In genomic region chr19:3505598-3506383, GRCh38 we compare ENCODE assay signal across 8 cellular contexts. TPM values are rescaled to one million over a fixed set of nuclear protein-coding genes. Genes with fewer than 3 reads are reported as not detected.
DNase-seq lines count a peak whose midpoint lies in the region; ATAC-seq and TF ChIP-seq lines count a peak whose summit lies in the region.

TSS of gene FZR1 (plus strand) at chr19:3506311. CDS start at chr19:3522990, 16,679 bp downstream.

- H3K27me3 ChIP-seq in right cardiac atrium (ENCODE audit: control insufficient read depth, insufficient read depth): no peaks in the 10 kb centered on the region
- H3K27me3 ChIP-seq in vagina: no peaks in the 10 kb centered on the region

- peak in 1 of 2 donors; percentile 82 for TF ChIP-seq POLR2A in vagina (IDR thresholded peaks at IDR 0.05)

- H3K27ac ChIP-seq in right cardiac atrium (ENCODE audit: low read length) (peak within 1 kb of the TSS; percentile 57), vagina (peak within 1 kb of the TSS; percentile 96)

- intact Hi-C loops in right cardiac atrium (cut with DNase I): no loop called here
- intact Hi-C loops in vagina (cut with DNase I): no loop called here

- ATAC-seq in GM18498 (IDR thresholded peaks at IDR 0.05; ENCODE audit: unreplicated experiment): peak; percentile 89
- ATAC-seq in HG02938 (IDR thresholded peaks at IDR 0.05; ENCODE audit: unreplicated experiment): peak; percentile 79
- peak; percentile 94 to 96 for ATAC-seq in right cardiac atrium

- no peak for TF ChIP-seq CTCF in vagina (IDR thresholded peaks at IDR 0.05)

- no peaks in the 10 kb centered on the region for H3K4me1 ChIP-seq in right cardiac atrium (ENCODE audit: control insufficient read depth, insufficient read depth, low read length)
- peaks cover 48% of the 10 kb centered on the region for H3K4me1 ChIP-seq in vagina

- H3K9me3 ChIP-seq in right cardiac atrium (ENCODE audit: control insufficient read depth, low read length) (no peaks in the 10 kb centered on the region), vagina (no peaks in the 10 kb centered on the region)

- 1% methylated on average over 79 of the region's 79 CpGs for WGBS in right cardiac atrium

- DNase-seq in NCI-H187 (lab: John Stamatoyannopoulos, UW): peak; percentile 97 to 99
- peak; percentile 99 to 100 (median 99) for DNase-seq in T-helper 2 cell
- DNase-seq in anterior cingulate cortex (lab: John Stamatoyannopoulos, UW): peak; percentile 85 to 99 (median 98)
- DNase-seq in right cardiac atrium: peak; percentile 99 to 100 (median 100)
- peak; percentile 98 for DNase-seq in putamen (ENCODE audit: low spot score)
- peak in 1 of 2 donors; percentile 98 for DNase-seq in vagina (ENCODE audit: extremely low spot score in 2 of 2)

- H3K36me3 ChIP-seq in vagina: peaks cover 0 to 3% of the 10 kb centered on the region in 2 donors

- H3K4me3 ChIP-seq in right cardiac atrium (ENCODE audit: low read length) (peak within 1 kb of the TSS; percentile 98), vagina (peak within 1 kb of the TSS; percentile 93 to 97)

RNA-seq across cellular contexts. Expression of gene FZR1, which starts in this region (rescaled TPM):
- 10 to 100 TPM; 18.6 to 23.3 (median 21.8) TPM for total RNA-seq in right cardiac atrium
- polyA plus RNA-seq in right cardiac atrium: 14.3 TPM
- 29.2 TPM for total RNA-seq in vagina
